11 cellular contexts compared by ENCODE assay signal in genomic region chr4:41505161-41505653, GRCh38. TPM values are rescaled to one million over a fixed set of nuclear protein-coding genes. Genes with fewer than 3 reads are reported as not detected.
DNase-seq lines count a peak whose midpoint lies in the region; ATAC-seq and TF ChIP-seq lines count a peak whose summit lies in the region.
"Had no signal": no experiment of that assay in that cellular context is flagged by ENCODE, and none has a peak within 500 bp of the region (broad histone marks: within the 10 kb centered on the region; RNA-seq: fewer than 3 reads in every experiment).

No MANE protein-coding gene starts in this region.

- ATAC-seq in right cardiac atrium (peak; percentile 40 to 77), upper lobe of right lung (peak; percentile 64), HG03045 (IDR thresholded peaks at IDR 0.05; ENCODE audit: unreplicated experiment) (no peak)

- H3K36me3 ChIP-seq in SK-N-SH (replicated peaks in 1 of 2; ENCODE audit: control insufficient read depth in 1 of 2, insufficient read depth in 2 of 2, low read length in 1 of 2) (no peaks in the 10 kb centered on the region), upper lobe of right lung (no peaks in the 10 kb centered on the region), mesendoderm (ENCODE audit: control insufficient read depth, insufficient read depth, low read length) (no peaks in the 10 kb centered on the region)

- no peak overlapping the region for H2BK120ac ChIP-seq in mesendoderm (ENCODE audit: low read depth, low read length)

- H2BK5ac ChIP-seq in mesendoderm (ENCODE audit: low read length), result no peak overlapping the region

- H4K20me1 ChIP-seq in SK-N-SH (ENCODE audit: insufficient read depth), result no peaks in the 10 kb centered on the region

- H3K4me3 ChIP-seq in SK-N-SH (ENCODE audit: low read depth in 2 of 2, low read length in 1 of 2), result no peak overlapping the region
- no peak overlapping the region for H3K4me3 ChIP-seq in right cardiac atrium (ENCODE audit: low read length)
- H3K4me3 ChIP-seq in upper lobe of right lung, result no peak overlapping the region
- no peak overlapping the region for H3K4me3 ChIP-seq in mesendoderm (ENCODE audit: low read length)

- H3K27me3 ChIP-seq in SK-N-SH (ENCODE audit: insufficient read depth), result no peaks in the 10 kb centered on the region
- no peaks in the 10 kb centered on the region for H3K27me3 ChIP-seq in right cardiac atrium (ENCODE audit: control insufficient read depth, insufficient read depth)
- no peaks in the 10 kb centered on the region for H3K27me3 ChIP-seq in upper lobe of right lung
- no peaks in the 10 kb centered on the region for H3K27me3 ChIP-seq in mesendoderm (ENCODE audit: insufficient read depth, low read length, poor library complexity)

- CTCF ChIA-PET in SK-N-SH (lab: Yijun Ruan, JAX), result interaction anchor here (0.8 to 1.6 kb wide), 3 partner anchors 14 to 24 kb away, joined by 3 to 4 read pairs (median 3); no protein-coding TSS in a partner anchor

- H3K4me1 ChIP-seq in SK-N-SH (ENCODE audit: control insufficient read depth in 1 of 2, insufficient read depth in 2 of 2, low read depth in 1 of 2, low read length in 1 of 2) (peaks cover 0 to 11% of the 10 kb centered on the region in 2 experiments; a peak in 2 of 4 replicates), right cardiac atrium (ENCODE audit: control insufficient read depth, insufficient read depth, low read length) (peaks cover 7% of the 10 kb centered on the region), upper lobe of right lung (peaks cover 13% of the 10 kb centered on the region), mesendoderm (ENCODE audit: control insufficient read depth, low read depth, low read length) (peaks cover 3% of the 10 kb centered on the region)

- no peak overlapping the region for H3K18ac ChIP-seq in mesendoderm (ENCODE audit: low read length)

- H3K79me2 ChIP-seq in SK-N-SH (ENCODE audit: insufficient read depth) (no peaks in the 10 kb centered on the region), mesendoderm (ENCODE audit: control insufficient read depth, insufficient read depth, low read length) (no peaks in the 10 kb centered on the region)

- no peaks in the 10 kb centered on the region for H3K79me1 ChIP-seq in mesendoderm (ENCODE audit: low read length)

- no peak overlapping the region for H3K23ac ChIP-seq in mesendoderm (ENCODE audit: low read length)

- no peak overlapping the region for H4K5ac ChIP-seq in mesendoderm (ENCODE audit: low read length)

- no peak overlapping the region for H3K56ac ChIP-seq in mesendoderm (ENCODE audit: low read length)

- no peak overlapping the region for H4K8ac ChIP-seq in mesendoderm (ENCODE audit: low read depth, low read length)

- intact Hi-C loops in right cardiac atrium (cut with DNase I), result no loop called here
- intact Hi-C loops in upper lobe of right lung (cut with DNase I), result no loop called here

- no peak overlapping the region for H3K4ac ChIP-seq in mesendoderm (ENCODE audit: low read depth, low read length)

- TF ChIP-seq RAD21 in SK-N-SH (IDR thresholded peaks at IDR 0.05; ENCODE audit: low read length), result 0 out of 2 replicates have a peak, but pooled peaks have one; percentile 8

- H3K27ac ChIP-seq in SK-N-SH (ENCODE audit: low read depth in 2 of 2, low read length in 1 of 2), result peak overlapping the region in 1 of 2 experiments; percentile 68; a peak in 2 of 4 replicates
- no peak overlapping the region for H3K27ac ChIP-seq in right cardiac atrium (ENCODE audit: low read length)
- peak overlapping the region; percentile 31 for H3K27ac ChIP-seq in upper lobe of right lung
- no peak overlapping the region for H3K27ac ChIP-seq in mesendoderm (ENCODE audit: low read depth, low read length)

- H2AFZ ChIP-seq in SK-N-SH (ENCODE audit: low read depth), result no peak overlapping the region

- DNase-seq in NCI-H2196 (lab: John Stamatoyannopoulos, UW; ENCODE audit: unreplicated experiment) (peak; percentile 27), NCI-H2196 treated with DMSO at 0.1 percent for 48 hours (lab: John Stamatoyannopoulos, UW; ENCODE audit: unreplicated experiment) (no peak), SK-N-SH (peak; percentile 67), right cardiac atrium (peak in 1 of 3 donors; percentile 45), upper lobe of right lung (no peak), NCI-H2227 (lab: John Stamatoyannopoulos, UW; ENCODE audit: unreplicated experiment) (no peak), mesendoderm (no peak)
- DNase-seq: 8988T; activated B cell treated with CpG ODN at 0.5 μM for 24 hours; stimulated activated CD4-positive, alpha-beta T cell treated with anti-CD3 and anti-CD28 coated beads, Interleukin-2, amount 100 ng/mL, for 48 hours had no signal

- H3K9me2 ChIP-seq in SK-N-SH, result no peaks in the 10 kb centered on the region

- peak in 1 of 2 experiments; percentile 68; a peak in 2 of 4 replicates for TF ChIP-seq EP300 in SK-N-SH (IDR thresholded peaks at IDR 0.05; ENCODE audit: borderline replicate concordance in 1 of 2, low read depth in 1 of 2, low read length in 1 of 2)

- H3K4me2 ChIP-seq in SK-N-SH, result no peak overlapping the region
- no peak overlapping the region for H3K4me2 ChIP-seq in mesendoderm (ENCODE audit: low read length)

- 14% methylated on average over 1 of the region's 2 CpGs for WGBS in SK-N-SH (ENCODE audit: low lambda C conversion rate)
- WGBS in right cardiac atrium, result 74% methylated on average over 2 of the region's 2 CpGs
- WGBS in mesendoderm (ENCODE audit: extremely low coverage, insufficient coverage, low lambda C conversion rate), result no CpG with 5 or more reads among the region's 2 CpGs

- H3K9me3 ChIP-seq in SK-N-SH, result no peaks in the 10 kb centered on the region
- H3K9me3 ChIP-seq in right cardiac atrium (ENCODE audit: control insufficient read depth, low read length), result no peaks in the 10 kb centered on the region
- no peaks in the 10 kb centered on the region for H3K9me3 ChIP-seq in upper lobe of right lung

- no peak overlapping the region for H2BK15ac ChIP-seq in mesendoderm (replicated peaks; ENCODE audit: low read depth)

- TF ChIP-seq CTCF in SK-N-SH (IDR thresholded peaks at IDR 0.05), result no peak
- no peak for TF ChIP-seq CTCF in upper lobe of right lung (IDR thresholded peaks at IDR 0.05)

- no peaks in the 10 kb centered on the region for H3F3A ChIP-seq in SK-N-SH (replicated peaks; ENCODE audit: insufficient read depth)

- no peak overlapping the region for H2AK5ac ChIP-seq in mesendoderm (ENCODE audit: low read length)

- POLR2A ChIA-PET in SK-N-SH (lab: Yijun Ruan, JAX), result no interaction called here

- H3K9ac ChIP-seq in SK-N-SH (no peak overlapping the region), mesendoderm (ENCODE audit: low read length) (no peak overlapping the region)

TF ChIP-seq in SK-N-SH, 30 proteins besides CTCF, POLR2A, EP300 and RAD21:
- TF ChIP-seq RCOR1 (IDR thresholded peaks at IDR 0.05; ENCODE audit: low read length) (peak; percentile 47; the same call in 1 of the 2 replicates), EZH2phosphoT487 (IDR thresholded peaks at IDR 0.05; ENCODE audit: borderline replicate concordance, low read depth) (no peak), FOXM1 (IDR thresholded peaks at IDR 0.05; ENCODE audit: low read depth) (no peak), CHD2 (IDR thresholded peaks at IDR 0.05; ENCODE audit: low read length, partially characterized antibody) (peak; percentile 31)

RNA-seq across cellular contexts. Expression of gene LIMCH1, which starts 32.8 kb away (rescaled TPM):
- polyA plus RNA-seq in SK-N-SH (2012; rRNA removed) (1.2 and 1.3 TPM in 2 replicates), right cardiac atrium (43.3 TPM)
- 0.82 and 1.2 TPM in 2 replicates for polyA plus RNA-seq in SK-N-SH (2012; cell fraction: cytosol; rRNA removed)
- 4.3 and 6.5 TPM in 2 replicates for polyA plus RNA-seq in SK-N-SH (2012; cell fraction: nucleus; rRNA removed)
- total RNA-seq in right cardiac atrium (100 to 1,000 TPM; 157 to 248 (median 198) TPM), upper lobe of right lung (369 TPM)
- 2.9 TPM for polyA plus RNA-seq in mesendoderm (2013, experiment 1 of 2)
- 3.1 TPM for polyA plus RNA-seq in mesendoderm (2013, experiment 2 of 2)
- total RNA-seq: activated B cell treated with CpG ODN at 0.5 μM for 24 hours had no signal

Comparison
In these comparisons a context has a peak if more than half of its experiments do, and no peak if none do; other contexts are left out.
1. DNase-seq: peak in NCI-H2196 (single experiment) and SK-N-SH (single experiment); none in NCI-H2196 treated with DMSO at 0.1 percent for 48 hours (single experiment), upper lobe of right lung (single experiment), NCI-H2227 (single experiment) and mesendoderm (single experiment).